In the genomic region with DNA sequence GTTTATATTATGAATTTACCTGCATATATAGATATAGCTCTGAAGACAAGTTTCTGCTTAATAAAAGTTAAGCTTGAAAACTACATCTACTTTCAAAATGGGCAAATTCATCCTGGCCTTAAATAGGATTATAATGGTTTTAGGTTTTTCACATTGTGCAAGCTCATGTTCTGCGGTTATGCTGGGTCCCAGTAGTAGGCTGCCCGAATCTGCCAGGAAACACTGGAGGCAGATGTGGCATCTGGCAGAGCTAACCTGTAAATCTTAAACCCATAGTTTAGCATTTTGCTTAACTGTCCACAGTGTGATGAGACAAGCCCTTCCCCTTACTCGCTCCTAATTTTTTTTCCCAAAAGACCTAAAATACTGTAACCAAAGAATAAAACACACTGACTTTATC, we compare ENCODE assay signal across 17 cellular contexts.
DNase-seq lines count a peak whose midpoint lies in the region; ATAC-seq, FAIRE-seq and TF ChIP-seq lines count a peak whose summit lies in the region.
"Had no signal": no experiment of that assay in that cellular context is flagged by ENCODE, and none has a peak within 500 bp of the region (broad histone marks: within the 10 kb centered on the region; RNA-seq: fewer than 3 reads in every experiment).

No MANE protein-coding gene starts in this region.

- H3K4me1 ChIP-seq in H1 (replicated peaks in 1 of 4; ENCODE audit: control insufficient read depth in 3 of 4, insufficient read depth in 4 of 4, low read length in 3 of 4): peaks cover 5 to 31% (median 23%) of the 10 kb centered on the region in 4 experiments; a peak in 6 of 7 replicates
- no peaks in the 10 kb centered on the region for H3K4me1 ChIP-seq in effector memory CD4-positive, alpha-beta T cell (ENCODE audit: control insufficient read depth, insufficient read depth, low read length, poor library complexity, severe bottlenecking)
- H3K4me1 ChIP-seq: lower lobe of right lung had no signal

- TF ChIP-seq POLR2A in NB4 (IDR thresholded peaks at IDR 0.05; ENCODE audit: extremely low read depth, insufficient read length) (no peak), H1 (IDR thresholded peaks at IDR 0.05; ENCODE audit: control extremely low read depth in 1 of 2, low read depth in 2 of 2, low read length in 2 of 2) (no peak)

- 75% methylated on average over 3 of the region's 3 CpGs; no CpG with 5 or more reads in 1 of the 2 experiments for WGBS in H1 (ENCODE audit: extremely low coverage in 1 of 2, insufficient coverage in 1 of 2, insufficient read length in 1 of 2, insufficient replicate concordance in 2 of 2, low coverage in 1 of 2, low lambda C conversion rate in 2 of 2, missing lambda C conversion rate in 1 of 2), 2 experiments

- TF ChIP-seq CTCF in NB4 (IDR thresholded peaks at IDR 0.05; ENCODE audit: low read depth, low read length): no peak
- no peak for TF ChIP-seq CTCF in H1 (IDR thresholded peaks at IDR 0.05; ENCODE audit: control extremely low read depth in 1 of 3, insufficient read depth in 1 of 3, low read depth in 1 of 3, low read length in 3 of 3)

- no peak overlapping the region for H2BK20ac ChIP-seq in H1 (ENCODE audit: low read length)

- FAIRE-seq in H1 (lab: Jason Lieb, UNC): peak; percentile 39

- H2BK15ac ChIP-seq in H1 (ENCODE audit: low read length): no peak overlapping the region

- no peaks in the 10 kb centered on the region; a peak in 1 of 8 replicates for H3K36me3 ChIP-seq in H1 (ENCODE audit: control insufficient read depth in 2 of 4, insufficient read depth in 4 of 4, low read length in 3 of 4)
- H3K36me3 ChIP-seq in effector memory CD4-positive, alpha-beta T cell (ENCODE audit: control insufficient read depth, insufficient read depth, low read length): no peaks in the 10 kb centered on the region
- H3K36me3 ChIP-seq: lower lobe of right lung, ovary had no signal

- no peak overlapping the region for H3K14ac ChIP-seq in H1 (ENCODE audit: insufficient read length)

- no peak overlapping the region for H3K18ac ChIP-seq in H1 (ENCODE audit: extremely low read depth, low read length)

- no peak overlapping the region for H3K4ac ChIP-seq in H1 (replicated peaks; ENCODE audit: insufficient read length, low read depth, low read length)

- H4K91ac ChIP-seq in H1 (replicated peaks; ENCODE audit: insufficient read length, low read length): no peak overlapping the region

- no peaks in the 10 kb centered on the region for H3K23me2 ChIP-seq in H1 (ENCODE audit: low read depth, low read length)

- peaks cover 0 to 27% of the 10 kb centered on the region in 2 experiments; a peak in 2 of 4 replicates for H3K79me2 ChIP-seq in H1 (ENCODE audit: control insufficient read depth in 1 of 2, insufficient read depth in 2 of 2, low read length in 2 of 2)

- no peaks in the 10 kb centered on the region for H3K9me3 ChIP-seq in H1 (ENCODE audit: insufficient read depth in 2 of 2, low read depth in 1 of 2, low read length in 1 of 2)
- H3K9me3 ChIP-seq in effector memory CD4-positive, alpha-beta T cell (ENCODE audit: control insufficient read depth, low read length): no peaks in the 10 kb centered on the region
- H3K9me3 ChIP-seq: heart right ventricle, lower lobe of right lung, ovary had no signal

- DNase-seq in NB4 (ENCODE audit: low read depth): peak; percentile 4
- DNase-seq in H1 (ENCODE audit: low read depth in 1 of 2, low spot score in 2 of 2): no peak
- DNase-seq in substantia nigra (lab: John Stamatoyannopoulos, UW): peak in 1 of 49 donors; percentile 25
- no peak for DNase-seq in effector memory CD4-positive, alpha-beta T cell
- DNase-seq: activated B cell treated with CpG ODN at 0.5 μM for 24 hours; activated naive CD8-positive, alpha-beta T cell treated with anti-CD3 and anti-CD28 coated beads, Interleukin-2, amount 10 ng/mL, durations not matched to agents 7 days and 5 days; effector memory CD8-positive, alpha-beta T cell; heart right ventricle; lower lobe of right lung; NCI-H2029 treated with DMSO at 0.1 percent for 48 hours; NCI-H510A; ovary; stimulated activated CD4-positive, alpha-beta T cell treated with anti-CD3 and anti-CD28 coated beads, Interleukin-4, amount 100 ng/mL, for 1 hour had no signal

- H2BK5ac ChIP-seq in H1 (ENCODE audit: low read depth, low read length): no peak overlapping the region

- ATAC-seq in GM18907 (IDR thresholded peaks at IDR 0.05; ENCODE audit: unreplicated experiment): peak; percentile 37
- no peak for ATAC-seq in HG02642 (IDR thresholded peaks at IDR 0.05; ENCODE audit: poor library complexity, unreplicated experiment)
- no peak for ATAC-seq in GM21423 (IDR thresholded peaks at IDR 0.05; ENCODE audit: unreplicated experiment)
- ATAC-seq: effector memory CD8-positive, alpha-beta T cell; lower lobe of right lung had no signal

- no peak overlapping the region for H3K4me2 ChIP-seq in H1 (ENCODE audit: insufficient read depth in 1 of 2, low read depth in 2 of 2, low read length in 2 of 2)

- no peak for TF ChIP-seq EP300 in H1 (IDR thresholded peaks at IDR 0.05; ENCODE audit: borderline replicate concordance in 1 of 2, low read depth in 2 of 2, low read length in 2 of 2)

- peaks cover 2% of the 10 kb centered on the region in 2 experiments for H4K20me1 ChIP-seq in H1 (replicated peaks in 1 of 2; ENCODE audit: control insufficient read depth in 1 of 2, insufficient read depth in 2 of 2, low read length in 2 of 2)

- no peak overlapping the region for H2BK120ac ChIP-seq in H1 (replicated peaks; ENCODE audit: low read depth, low read length)

- H2AFZ ChIP-seq in H1 (ENCODE audit: low read length): no peak overlapping the region

- POLR2A ChIA-PET in H1 (lab: Charles Lee; ENCODE audit: partially characterized antibody): no interaction called here

- H3K56ac ChIP-seq in H1 (replicated peaks; ENCODE audit: insufficient read length, low read depth, low read length): no peak overlapping the region

- H4K5ac ChIP-seq in H1 (ENCODE audit: insufficient read length, low read depth, low read length): no peak overlapping the region

- no peak overlapping the region for H2AK5ac ChIP-seq in H1 (ENCODE audit: low read depth, low read length)

- no peak overlapping the region for H3K9ac ChIP-seq in H1 (replicated peaks in 1 of 4; ENCODE audit: extremely low read depth in 1 of 4, low read depth in 3 of 4, low read length in 3 of 4)

- H3K23ac ChIP-seq in H1 (ENCODE audit: insufficient read length): no peak overlapping the region

- H4K8ac ChIP-seq in H1 (ENCODE audit: extremely low read depth, insufficient read depth, low read length): no peak overlapping the region

- H2BK12ac ChIP-seq in H1 (ENCODE audit: low read depth, low read length): no peak overlapping the region; the same call in 1 of the 2 replicates

- CTCF ChIA-PET in H1 (lab: Charles Lee; ENCODE audit: partially characterized antibody): interaction anchor here (0.8 to 4.6 kb wide), 3 partner anchors 10 to 119 kb away, joined by 3 to 28 read pairs (median 3); no protein-coding TSS in a partner anchor

- TF ChIP-seq RAD21 in H1 (IDR thresholded peaks at IDR 0.05 in 1 of 2, conservative IDR thresholded peaks at IDR 0.05 in 1 of 2; ENCODE audit: low read depth in 2 of 2, low read length in 2 of 2): no peak

- no peak overlapping the region for H3K4me3 ChIP-seq in NB4 (ENCODE audit: low read depth, low read length)
- no peak overlapping the region for H3K4me3 ChIP-seq in H1 (ENCODE audit: extremely low read depth in 1 of 4, insufficient read depth in 2 of 4, low read depth in 3 of 4, low read length in 4 of 4)
- no peak overlapping the region for H3K4me3 ChIP-seq in effector memory CD4-positive, alpha-beta T cell (ENCODE audit: insufficient read depth, low read depth, low read length, poor library complexity, severe bottlenecking)
- H3K4me3 ChIP-seq: heart right ventricle, lower lobe of right lung, ovary had no signal

- H3K27ac ChIP-seq in H1 (ENCODE audit: low read depth, low read length): no peak overlapping the region
- peak overlapping the region; percentile 75 for H3K27ac ChIP-seq in substantia nigra (ENCODE audit: low read depth, low read length, poor library complexity, severe bottlenecking)
- no peak overlapping the region for H3K27ac ChIP-seq in effector memory CD4-positive, alpha-beta T cell (ENCODE audit: insufficient read depth, low read length, poor library complexity, severe bottlenecking)
- H3K27ac ChIP-seq: C4-2B, lower lobe of right lung, ovary had no signal

- H3K79me1 ChIP-seq in H1 (ENCODE audit: low read depth, low read length): no peaks in the 10 kb centered on the region; the same call in 1 of the 2 replicates

- H3K27me3 ChIP-seq in H1 (replicated peaks in 1 of 4; ENCODE audit: control insufficient read depth in 3 of 4, extremely low read depth in 1 of 4, insufficient read depth in 3 of 4, low read length in 3 of 4): no peaks in the 10 kb centered on the region
- H3K27me3 ChIP-seq in effector memory CD4-positive, alpha-beta T cell (replicated peaks; ENCODE audit: control insufficient read depth, insufficient read depth, low read length, poor library complexity, severe bottlenecking): no peaks in the 10 kb centered on the region
- H3K27me3 ChIP-seq: heart right ventricle, ovary had no signal

TF ChIP-seq in H1, 55 proteins besides CTCF, POLR2A, EP300 and RAD21 (continues in another document):
- TF ChIP-seq POLR2AphosphoS5 (IDR thresholded peaks at IDR 0.05; ENCODE audit: low read depth, low read length) (no peak), SIN3A (conservative IDR thresholded peaks at IDR 0.05 in 1 of 2, IDR thresholded peaks at IDR 0.05 in 1 of 2; ENCODE audit: low read depth in 1 of 2, low read length in 2 of 2) (no peak), FOSL1 (IDR thresholded peaks at IDR 0.05; ENCODE audit: insufficient read depth, low read depth, low read length) (no peak), CBX8 (IDR thresholded peaks at IDR 0.05; ENCODE audit: borderline replicate concordance, low read depth, low read length) (no peak), SIX5 (IDR thresholded peaks at IDR 0.05; ENCODE audit: low read depth, low read length) (no peak), CTBP2 (IDR thresholded peaks at IDR 0.05; ENCODE audit: borderline replicate concordance, insufficient read depth, insufficient read length, low read length) (no peak), CHD2 (IDR thresholded peaks at IDR 0.05; ENCODE audit: low read length) (no peak), SUZ12 (IDR thresholded peaks at IDR 0.05; ENCODE audit: low read length) (no peak)
- TF ChIP-seq, protein P1, sequence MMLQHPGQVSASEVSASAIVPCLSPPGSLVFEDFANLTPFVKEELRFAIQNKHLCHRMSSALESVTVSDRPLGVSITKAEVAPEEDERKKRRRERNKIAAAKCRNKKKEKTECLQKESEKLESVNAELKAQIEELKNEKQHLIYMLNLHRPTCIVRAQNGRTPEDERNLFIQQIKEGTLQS (IDR thresholded peaks at IDR 0.05; ENCODE audit: insufficient read depth, low read depth, low read length): no peak
- TF ChIP-seq, protein P2, sequence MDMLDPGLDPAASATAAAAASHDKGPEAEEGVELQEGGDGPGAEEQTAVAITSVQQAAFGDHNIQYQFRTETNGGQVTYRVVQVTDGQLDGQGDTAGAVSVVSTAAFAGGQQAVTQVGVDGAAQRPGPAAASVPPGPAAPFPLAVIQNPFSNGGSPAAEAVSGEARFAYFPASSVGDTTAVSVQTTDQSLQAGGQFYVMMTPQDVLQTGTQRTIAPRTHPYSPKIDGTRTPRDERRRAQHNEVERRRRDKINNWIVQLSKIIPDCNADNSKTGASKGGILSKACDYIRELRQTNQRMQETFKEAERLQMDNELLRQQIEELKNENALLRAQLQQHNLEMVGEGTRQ (IDR thresholded peaks at IDR 0.05; ENCODE audit: low read length): no peak
